ENCODE assay signal across 1 cellular context in genomic region chr19:50147462-50148423, GRCh38.
TF ChIP-seq lines count a peak whose summit lies in the region.

No MANE protein-coding gene starts in this region.

TF ChIP-seq in K562, 482 proteins besides CTCF, POLR2A, EP300 and RAD21 (continued from another document and continues in another):
- no peak for TF ChIP-seq CEBPG (CRISPR knock-in tag; IDR thresholded peaks at IDR 0.05)
- no peak for TF ChIP-seq CEBPG (tag; conservative IDR thresholded peaks at IDR 0.05 in 1 of 2, IDR thresholded peaks at IDR 0.05 in 1 of 2)
- peak in 1 of 2 experiments; percentile 63; a peak in 1 of 4 replicates for TF ChIP-seq HDAC1 (IDR thresholded peaks at IDR 0.05)
- no peak for TF ChIP-seq THAP7 (CRISPR knock-in tag; IDR thresholded peaks at IDR 0.05)
- 0 out of 2 replicates have a peak, but pooled peaks have one; percentile 34 for TF ChIP-seq ATF1 (CRISPR knock-in tag; IDR thresholded peaks at IDR 0.05)
- TF ChIP-seq ATF1 (tag; IDR thresholded peaks at IDR 0.05) = peak; percentile 79
- peak; percentile 5 for TF ChIP-seq ZFP36 (IDR thresholded peaks at IDR 0.05; ENCODE audit: low read depth, low read length, partially characterized antibody)
- TF ChIP-seq ZNF143 (CRISPR knock-in tag; IDR thresholded peaks at IDR 0.05) = peak; percentile 100
- no peak for TF ChIP-seq ZNF212 (CRISPR knock-in tag; IDR thresholded peaks at IDR 0.05)
- no peak for TF ChIP-seq DLX4 (CRISPR knock-in tag; IDR thresholded peaks at IDR 0.05)
- peak; percentile 29; the same call in 1 of the 2 replicates for TF ChIP-seq ATF7 (IDR thresholded peaks at IDR 0.05)
- TF ChIP-seq, protein P1, sequence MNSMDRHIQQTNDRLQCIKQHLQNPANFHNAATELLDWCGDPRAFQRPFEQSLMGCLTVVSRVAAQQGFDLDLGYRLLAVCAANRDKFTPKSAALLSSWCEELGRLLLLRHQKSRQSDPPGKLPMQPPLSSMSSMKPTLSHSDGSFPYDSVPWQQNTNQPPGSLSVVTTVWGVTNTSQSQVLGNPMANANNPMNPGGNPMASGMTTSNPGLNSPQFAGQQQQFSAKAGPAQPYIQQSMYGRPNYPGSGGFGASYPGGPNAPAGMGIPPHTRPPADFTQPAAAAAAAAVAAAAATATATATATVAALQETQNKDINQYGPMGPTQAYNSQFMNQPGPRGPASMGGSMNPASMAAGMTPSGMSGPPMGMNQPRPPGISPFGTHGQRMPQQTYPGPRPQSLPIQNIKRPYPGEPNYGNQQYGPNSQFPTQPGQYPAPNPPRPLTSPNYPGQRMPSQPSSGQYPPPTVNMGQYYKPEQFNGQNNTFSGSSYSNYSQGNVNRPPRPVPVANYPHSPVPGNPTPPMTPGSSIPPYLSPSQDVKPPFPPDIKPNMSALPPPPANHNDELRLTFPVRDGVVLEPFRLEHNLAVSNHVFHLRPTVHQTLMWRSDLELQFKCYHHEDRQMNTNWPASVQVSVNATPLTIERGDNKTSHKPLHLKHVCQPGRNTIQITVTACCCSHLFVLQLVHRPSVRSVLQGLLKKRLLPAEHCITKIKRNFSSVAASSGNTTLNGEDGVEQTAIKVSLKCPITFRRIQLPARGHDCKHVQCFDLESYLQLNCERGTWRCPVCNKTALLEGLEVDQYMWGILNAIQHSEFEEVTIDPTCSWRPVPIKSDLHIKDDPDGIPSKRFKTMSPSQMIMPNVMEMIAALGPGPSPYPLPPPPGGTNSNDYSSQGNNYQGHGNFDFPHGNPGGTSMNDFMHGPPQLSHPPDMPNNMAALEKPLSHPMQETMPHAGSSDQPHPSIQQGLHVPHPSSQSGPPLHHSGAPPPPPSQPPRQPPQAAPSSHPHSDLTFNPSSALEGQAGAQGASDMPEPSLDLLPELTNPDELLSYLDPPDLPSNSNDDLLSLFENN (IDR thresholded peaks at IDR 0.05; ENCODE audit: low read depth in 2 of 2, low read length in 2 of 2) = 0 out of 4 replicates have a peak, but pooled peaks of 1 of the 2 experiments have one; percentile 44
- TF ChIP-seq HMGN3 (IDR thresholded peaks at IDR 0.05; ENCODE audit: borderline replicate concordance, extremely low read depth, insufficient read length, low read depth, low read length) = peak; percentile 29
- no peak for TF ChIP-seq LEF1 (IDR thresholded peaks at IDR 0.05)
- peak; percentile 17; the same call in 1 of the 2 replicates for TF ChIP-seq GATA2 (CRISPR knock-in tag; IDR thresholded peaks at IDR 0.05)
- TF ChIP-seq SRSF1 (IDR thresholded peaks at IDR 0.05; ENCODE audit: low read depth, low read length) = no peak
- peak in 1 of 2 experiments; percentile 4 for TF ChIP-seq E2F6 (IDR thresholded peaks at IDR 0.05; ENCODE audit: borderline replicate concordance in 1 of 2, extremely low read depth in 1 of 2, insufficient read depth in 1 of 2, insufficient read length in 1 of 2, low read depth in 1 of 2, low read length in 1 of 2, poor library complexity in 1 of 2, severe bottlenecking in 1 of 2)
- no peak for TF ChIP-seq ZBTB34 (CRISPR knock-in tag; IDR thresholded peaks at IDR 0.05)
- TF ChIP-seq SMARCA5 (IDR thresholded peaks at IDR 0.05) = peak; percentile 67; the same call in 1 of the 2 replicates
- TF ChIP-seq PHF21A (IDR thresholded peaks at IDR 0.05; ENCODE audit: borderline replicate concordance, low read depth) = no peak
- TF ChIP-seq MTA3 (IDR thresholded peaks at IDR 0.05; ENCODE audit: borderline replicate concordance) = peak; percentile 51; the same call in 1 of the 2 replicates
- TF ChIP-seq MAFF (IDR thresholded peaks at IDR 0.05; ENCODE audit: low read length) = no peak
- no peak for TF ChIP-seq SREBF2 (CRISPR knock-in tag; IDR thresholded peaks at IDR 0.05)
- no peak for TF ChIP-seq PBX2 (CRISPR knock-in tag; IDR thresholded peaks at IDR 0.05; ENCODE audit: low read depth)
- no peak for TF ChIP-seq PBX2 (tag; conservative IDR thresholded peaks at IDR 0.05; ENCODE audit: low read depth)
- peak; percentile 23; the same call in 1 of the 2 replicates for TF ChIP-seq JUND (IDR thresholded peaks at IDR 0.05; ENCODE audit: borderline replicate concordance, low read depth, low read length)
- TF ChIP-seq JUND (tag; IDR thresholded peaks at IDR 0.05; ENCODE audit: borderline replicate concordance, low read depth, low read length) = no peak; the same call in 2 of the 3 replicates
- peak; percentile 72; the same call in 1 of the 2 replicates for TF ChIP-seq HLTF (IDR thresholded peaks at IDR 0.05)
- TF ChIP-seq CREB1 (IDR thresholded peaks at IDR 0.05) = peak; percentile 75
- peak; percentile 70 for TF ChIP-seq CREB1 (CRISPR knock-in tag; IDR thresholded peaks at IDR 0.05)
- TF ChIP-seq GABPB2 (CRISPR knock-in tag; conservative IDR thresholded peaks at IDR 0.05) = no peak
- TF ChIP-seq ZBTB7A (IDR thresholded peaks at IDR 0.05; ENCODE audit: borderline replicate concordance, control insufficient read depth, low read depth, low read length) = peak; percentile 40
- TF ChIP-seq XRCC3 (IDR thresholded peaks at IDR 0.05) = no peak
- no peak for TF ChIP-seq ZNF274 (IDR thresholded peaks at IDR 0.05; ENCODE audit: borderline replicate concordance, low read depth, low read length)
- peak; percentile 68 to 75 for TF ChIP-seq NRF1 (conservative IDR thresholded peaks at IDR 0.05 in 1 of 2, IDR thresholded peaks at IDR 0.05 in 1 of 2)
- peak; percentile 91 for TF ChIP-seq ETS1 (conservative IDR thresholded peaks at IDR 0.05; ENCODE audit: control insufficient read depth, low read depth, low read length)
- TF ChIP-seq, protein P2, sequence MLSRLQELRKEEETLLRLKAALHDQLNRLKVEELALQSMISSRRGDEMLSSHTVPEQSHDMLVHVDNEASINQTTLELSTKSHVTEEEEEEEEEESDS (CRISPR knock-in tag; IDR thresholded peaks at IDR 0.05) = no peak
- TF ChIP-seq MTA1 (IDR thresholded peaks at IDR 0.05; ENCODE audit: borderline replicate concordance) = peak; percentile 54; the same call in 1 of the 2 replicates
- TF ChIP-seq NR2C1 (IDR thresholded peaks at IDR 0.05) = no peak
- peak; percentile 55; the same call in 1 of the 2 replicates for TF ChIP-seq NR2C1 (tag; IDR thresholded peaks at IDR 0.05)
- 0 out of 2 replicates have a peak, but pooled peaks have one; percentile 32 for TF ChIP-seq LARP7 (IDR thresholded peaks at IDR 0.05)
- TF ChIP-seq SIX5 (IDR thresholded peaks at IDR 0.05; ENCODE audit: borderline replicate concordance in 1 of 2, insufficient read depth in 1 of 2, low read depth in 1 of 2, low read length in 2 of 2) = peak; percentile 96 to 98
- TF ChIP-seq DNMT1 (IDR thresholded peaks at IDR 0.05) = no peak
- TF ChIP-seq TEAD4 (IDR thresholded peaks at IDR 0.05; ENCODE audit: low read length) = no peak
- TF ChIP-seq TEAD4 (CRISPR knock-in tag; IDR thresholded peaks at IDR 0.05; ENCODE audit: borderline replicate concordance) = no peak
- TF ChIP-seq SNRNP70 (optimal IDR thresholded peaks at IDR 0.05; ENCODE audit: low read depth, low read length) = no peak
- no peak for TF ChIP-seq RFX5 (IDR thresholded peaks at IDR 0.05; ENCODE audit: low read depth, low read length)
- peak; percentile 42; the same call in 1 of the 2 replicates for TF ChIP-seq STAG1 (CRISPR knock-in tag; IDR thresholded peaks at IDR 0.05; ENCODE audit: borderline replicate concordance)
- TF ChIP-seq, protein P3, sequence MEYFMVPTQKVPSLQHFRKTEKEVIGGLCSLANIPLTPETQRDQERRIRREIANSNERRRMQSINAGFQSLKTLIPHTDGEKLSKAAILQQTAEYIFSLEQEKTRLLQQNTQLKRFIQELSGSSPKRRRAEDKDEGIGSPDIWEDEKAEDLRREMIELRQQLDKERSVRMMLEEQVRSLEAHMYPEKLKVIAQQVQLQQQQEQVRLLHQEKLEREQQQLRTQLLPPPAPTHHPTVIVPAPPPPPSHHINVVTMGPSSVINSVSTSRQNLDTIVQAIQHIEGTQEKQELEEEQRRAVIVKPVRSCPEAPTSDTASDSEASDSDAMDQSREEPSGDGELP (CRISPR knock-in tag; IDR thresholded peaks at IDR 0.05; ENCODE audit: borderline replicate concordance) = peak; percentile 61; the same call in 1 of the 2 replicates
- no peak for TF ChIP-seq NCOA6 (IDR thresholded peaks at IDR 0.05)
- TF ChIP-seq MTF1 (CRISPR knock-in tag; IDR thresholded peaks at IDR 0.05; ENCODE audit: borderline replicate concordance) = no peak
- no peak for TF ChIP-seq MCM5 (IDR thresholded peaks at IDR 0.05; ENCODE audit: low read depth)
- peak; percentile 81 for TF ChIP-seq MBD2 (IDR thresholded peaks at IDR 0.05; ENCODE audit: borderline replicate concordance, low read depth)
- TF ChIP-seq ETV6 (IDR thresholded peaks at IDR 0.05; ENCODE audit: borderline replicate concordance in 1 of 2, low read depth in 2 of 2, low read length in 1 of 2) = no peak
- TF ChIP-seq ETV6 (CRISPR knock-in tag; IDR thresholded peaks at IDR 0.05; ENCODE audit: borderline replicate concordance) = no peak
- TF ChIP-seq, protein P4, sequence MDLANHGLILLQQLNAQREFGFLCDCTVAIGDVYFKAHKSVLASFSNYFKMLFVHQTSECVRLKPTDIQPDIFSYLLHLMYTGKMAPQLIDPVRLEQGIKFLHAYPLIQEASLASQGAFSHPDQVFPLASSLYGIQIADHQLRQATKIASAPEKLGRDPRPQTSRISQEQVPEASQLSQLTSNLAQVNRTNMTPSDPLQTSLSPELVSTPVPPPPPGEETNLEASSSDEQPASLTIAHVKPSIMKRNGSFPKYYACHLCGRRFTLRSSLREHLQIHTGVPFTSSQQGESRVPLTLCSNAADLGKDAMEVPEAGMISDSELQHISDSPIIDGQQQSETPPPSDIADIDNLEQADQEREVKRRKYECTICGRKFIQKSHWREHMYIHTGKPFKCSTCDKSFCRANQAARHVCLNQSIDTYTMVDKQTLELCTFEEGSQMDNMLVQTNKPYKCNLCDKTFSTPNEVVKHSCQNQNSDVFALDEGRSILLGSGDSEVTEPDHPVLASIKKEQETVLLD (IDR thresholded peaks at IDR 0.05) = peak; percentile 51; the same call in 1 of the 2 replicates
- TF ChIP-seq RCOR1 (IDR thresholded peaks at IDR 0.05; ENCODE audit: borderline replicate concordance in 1 of 2, low read depth in 2 of 2, low read length in 2 of 2) = 0 out of 4 replicates have a peak, but pooled peaks of 1 of the 2 experiments have one; percentile 4
- TF ChIP-seq, protein P5, sequence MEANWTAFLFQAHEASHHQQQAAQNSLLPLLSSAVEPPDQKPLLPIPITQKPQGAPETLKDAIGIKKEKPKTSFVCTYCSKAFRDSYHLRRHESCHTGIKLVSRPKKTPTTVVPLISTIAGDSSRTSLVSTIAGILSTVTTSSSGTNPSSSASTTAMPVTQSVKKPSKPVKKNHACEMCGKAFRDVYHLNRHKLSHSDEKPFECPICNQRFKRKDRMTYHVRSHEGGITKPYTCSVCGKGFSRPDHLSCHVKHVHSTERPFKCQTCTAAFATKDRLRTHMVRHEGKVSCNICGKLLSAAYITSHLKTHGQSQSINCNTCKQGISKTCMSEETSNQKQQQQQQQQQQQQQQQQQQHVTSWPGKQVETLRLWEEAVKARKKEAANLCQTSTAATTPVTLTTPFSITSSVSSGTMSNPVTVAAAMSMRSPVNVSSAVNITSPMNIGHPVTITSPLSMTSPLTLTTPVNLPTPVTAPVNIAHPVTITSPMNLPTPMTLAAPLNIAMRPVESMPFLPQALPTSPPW (CRISPR knock-in tag; IDR thresholded peaks at IDR 0.05) = peak; percentile 86
